Comparison of ENCODE assay signal across 25 cellular contexts in the genomic region with DNA sequence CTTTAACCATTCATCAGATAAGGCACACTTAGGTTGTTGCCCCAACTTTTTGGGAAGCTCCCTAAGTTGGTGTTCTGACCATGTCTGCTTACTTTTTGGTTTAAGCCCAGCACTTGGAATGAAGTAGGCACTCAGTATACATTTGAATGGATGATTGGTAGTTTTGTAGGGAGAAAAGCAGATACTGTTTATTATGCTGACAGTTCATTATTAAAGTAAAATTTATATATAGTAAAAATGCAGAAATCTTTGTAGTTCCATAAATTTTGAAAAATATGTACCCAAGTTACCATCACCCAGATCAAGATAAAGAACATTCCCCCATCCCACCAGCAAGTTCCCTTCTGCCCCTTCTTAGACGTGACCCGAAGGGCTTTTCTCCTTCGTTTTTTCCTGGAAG. TPM values are rescaled to one million over a fixed set of nuclear protein-coding genes. Genes with fewer than 3 reads are reported as not detected.
"Had no signal": no experiment of that assay in that cellular context is flagged by ENCODE, and none has a peak within 500 bp of the region (broad histone marks: within the 10 kb centered on the region; RNA-seq: fewer than 3 reads in every experiment).

No MANE protein-coding gene starts in this region.

- H3K27me3 Mint-ChIP-seq: activated B cell treated with CpG ODN at 0.5 μM for 24 hours; activated CD4-positive, alpha-beta T cell treated with anti-CD3 and anti-CD28 coated beads, Interleukin-2, amount 10 ng/mL, durations not matched to agents 24 days and 14 days; activated CD8-positive, alpha-beta memory T cell treated with anti-CD3 and anti-CD28 coated beads, Interleukin-2, amount 10 ng/mL, durations not matched to agents 7 days and 5 days; activated naive CD8-positive, alpha-beta T cell treated with anti-CD3 and anti-CD28 coated beads for 36 hours; activated T-cell treated with anti-CD3 and anti-CD28 coated beads, Interleukin-2, amount 50 U/mL, for 24 hours; T-cell had no signal

- H3K27ac ChIP-seq: brain microvascular endothelial cell had no signal

- H3K27ac Mint-ChIP-seq: activated B cell treated with CpG ODN at 0.5 μM for 24 hours; activated naive CD8-positive, alpha-beta T cell treated with anti-CD3 and anti-CD28 coated beads for 36 hours; T-cell had no signal

- DNase-seq: activated B cell treated with CpG ODN at 0.5 μM for 24 hours; activated CD4-positive, alpha-beta T cell treated with anti-CD3 and anti-CD28 coated beads for 1 hour; activated CD4-positive, alpha-beta T cell treated with anti-CD3 and anti-CD28 coated beads, Interleukin-2, amount 10 ng/mL, durations not matched to agents 24 days and 14 days; activated CD4-positive, alpha-beta T cell treated with anti-CD3 and anti-CD28 coated beads, Interleukin-2, amount 50 U/mL, for 48 hours; activated CD8-positive, alpha-beta memory T cell treated with anti-CD3 and anti-CD28 coated beads, Interleukin-2, amount 10 ng/mL, durations not matched to agents 7 days and 5 days; activated effector memory CD4-positive, alpha-beta T cell treated with anti-CD3 and anti-CD28 coated beads, Interleukin-2, amount 50 U/mL, for 16 hours; activated naive CD4-positive, alpha-beta T cell treated with anti-CD3 and anti-CD28 coated beads for 36 hours; activated naive CD8-positive, alpha-beta T cell treated with anti-CD3 and anti-CD28 coated beads for 36 hours; activated T-cell treated with anti-CD3 and anti-CD28 coated beads, Interleukin-2, amount 50 U/mL, for 24 hours; brain microvascular endothelial cell; caudate nucleus; NCI-H1105 treated with DMSO at 0.1 percent for 48 hours; NCI-H146; NCI-H187 treated with DMSO at 0.1 percent for 48 hours; NCI-H2081 treated with DMSO at 0.1 percent for 48 hours; NCI-H446; NCI-H524; PC-3; T-cell; T-helper 2 cell; T1000 had no signal

- H3K4me3 Mint-ChIP-seq: activated B cell treated with CpG ODN at 0.5 μM for 24 hours; activated CD4-positive, alpha-beta T cell treated with anti-CD3 and anti-CD28 coated beads, Interleukin-2, amount 10 ng/mL, durations not matched to agents 24 days and 14 days; activated CD8-positive, alpha-beta memory T cell treated with anti-CD3 and anti-CD28 coated beads, Interleukin-2, amount 10 ng/mL, durations not matched to agents 7 days and 5 days; activated naive CD4-positive, alpha-beta T cell treated with anti-CD3 and anti-CD28 coated beads for 36 hours; activated naive CD8-positive, alpha-beta T cell treated with anti-CD3 and anti-CD28 coated beads for 36 hours; activated T-cell treated with anti-CD3 and anti-CD28 coated beads, Interleukin-2, amount 50 U/mL, for 24 hours; T-cell had no signal

- H3K36me3 Mint-ChIP-seq: T-cell had no signal

- FAIRE-seq: RCC 7860, TTC549 had no signal

- H3K9me3 Mint-ChIP-seq: activated B cell treated with CpG ODN at 0.5 μM for 24 hours; activated naive CD8-positive, alpha-beta T cell treated with anti-CD3 and anti-CD28 coated beads for 36 hours; activated T-helper 1 cell treated with anti-CD3 and anti-CD28 coated beads, Interleukin-12 subunit alpha, Interleukin-12 subunit beta, Interleukin-2, Interleukin-4 antibody, amounts not matched to agents 30 ng/mL and 10 ng/mL and 1 ng/mL, durations not matched to agents 14 hours and 24 hours and 36 hours; T-cell had no signal

- H3K27me3 ChIP-seq: brain microvascular endothelial cell had no signal

- ATAC-seq: activated CD8-positive, alpha-beta memory T cell treated with anti-CD3 and anti-CD28 coated beads, Interleukin-2, amount 10 ng/mL, durations not matched to agents 7 days and 5 days; PC-3; T-cell had no signal

- H3K36me3 ChIP-seq: brain microvascular endothelial cell had no signal

RNA-seq across cellular contexts. Expression of a gene that starts 35.4 kb away (rescaled TPM):
- total RNA-seq: activated B cell treated with CpG ODN at 0.5 μM for 24 hours; activated CD4-positive, alpha-beta T cell treated with anti-CD3 and anti-CD28 coated beads, Interleukin-2, amount 10 ng/mL, durations not matched to agents 24 days and 14 days; activated CD8-positive, alpha-beta memory T cell treated with anti-CD3 and anti-CD28 coated beads, Interleukin-2, amount 10 ng/mL, durations not matched to agents 7 days and 5 days; activated naive CD4-positive, alpha-beta T cell treated with anti-CD3 and anti-CD28 coated beads for 36 hours; activated naive CD8-positive, alpha-beta T cell treated with anti-CD3 and anti-CD28 coated beads for 36 hours; activated T-helper 1 cell treated with anti-CD3 and anti-CD28 coated beads, Interleukin-12 subunit alpha, Interleukin-12 subunit beta, Interleukin-2, Interleukin-4 antibody, amounts not matched to agents 30 ng/mL and 10 ng/mL and 1 ng/mL, durations not matched to agents 14 hours and 24 hours and 36 hours; PC-3; T-cell had no signal
- polyA plus RNA-seq: adipose tissue had no signal
